ENCODE assay signal across 1 cellular context in the genomic region with DNA sequence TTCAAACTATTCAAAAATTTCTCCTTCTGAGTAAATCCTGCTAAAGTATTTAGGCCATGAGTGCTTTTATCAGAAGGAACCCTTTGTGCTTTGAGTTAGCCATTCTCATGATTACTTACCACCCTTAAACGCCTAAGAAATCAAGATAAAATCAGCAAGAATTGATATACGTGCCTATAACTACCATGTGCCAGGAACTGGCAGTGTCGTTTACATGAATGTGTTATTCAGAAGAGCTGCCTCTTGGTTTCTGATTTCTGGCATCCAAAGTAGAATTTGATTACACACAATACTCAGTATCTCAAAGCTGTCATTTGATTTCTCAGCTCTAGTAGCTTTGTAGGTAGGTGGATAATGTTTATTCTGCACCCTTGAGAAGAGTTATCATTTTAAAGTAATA.
TF ChIP-seq lines count a peak whose summit lies in the region.

No MANE protein-coding gene starts in this region.

TF ChIP-seq in H1, 55 proteins besides CTCF, POLR2A, EP300 and RAD21 (continued from another document):
- TF ChIP-seq, protein P1, sequence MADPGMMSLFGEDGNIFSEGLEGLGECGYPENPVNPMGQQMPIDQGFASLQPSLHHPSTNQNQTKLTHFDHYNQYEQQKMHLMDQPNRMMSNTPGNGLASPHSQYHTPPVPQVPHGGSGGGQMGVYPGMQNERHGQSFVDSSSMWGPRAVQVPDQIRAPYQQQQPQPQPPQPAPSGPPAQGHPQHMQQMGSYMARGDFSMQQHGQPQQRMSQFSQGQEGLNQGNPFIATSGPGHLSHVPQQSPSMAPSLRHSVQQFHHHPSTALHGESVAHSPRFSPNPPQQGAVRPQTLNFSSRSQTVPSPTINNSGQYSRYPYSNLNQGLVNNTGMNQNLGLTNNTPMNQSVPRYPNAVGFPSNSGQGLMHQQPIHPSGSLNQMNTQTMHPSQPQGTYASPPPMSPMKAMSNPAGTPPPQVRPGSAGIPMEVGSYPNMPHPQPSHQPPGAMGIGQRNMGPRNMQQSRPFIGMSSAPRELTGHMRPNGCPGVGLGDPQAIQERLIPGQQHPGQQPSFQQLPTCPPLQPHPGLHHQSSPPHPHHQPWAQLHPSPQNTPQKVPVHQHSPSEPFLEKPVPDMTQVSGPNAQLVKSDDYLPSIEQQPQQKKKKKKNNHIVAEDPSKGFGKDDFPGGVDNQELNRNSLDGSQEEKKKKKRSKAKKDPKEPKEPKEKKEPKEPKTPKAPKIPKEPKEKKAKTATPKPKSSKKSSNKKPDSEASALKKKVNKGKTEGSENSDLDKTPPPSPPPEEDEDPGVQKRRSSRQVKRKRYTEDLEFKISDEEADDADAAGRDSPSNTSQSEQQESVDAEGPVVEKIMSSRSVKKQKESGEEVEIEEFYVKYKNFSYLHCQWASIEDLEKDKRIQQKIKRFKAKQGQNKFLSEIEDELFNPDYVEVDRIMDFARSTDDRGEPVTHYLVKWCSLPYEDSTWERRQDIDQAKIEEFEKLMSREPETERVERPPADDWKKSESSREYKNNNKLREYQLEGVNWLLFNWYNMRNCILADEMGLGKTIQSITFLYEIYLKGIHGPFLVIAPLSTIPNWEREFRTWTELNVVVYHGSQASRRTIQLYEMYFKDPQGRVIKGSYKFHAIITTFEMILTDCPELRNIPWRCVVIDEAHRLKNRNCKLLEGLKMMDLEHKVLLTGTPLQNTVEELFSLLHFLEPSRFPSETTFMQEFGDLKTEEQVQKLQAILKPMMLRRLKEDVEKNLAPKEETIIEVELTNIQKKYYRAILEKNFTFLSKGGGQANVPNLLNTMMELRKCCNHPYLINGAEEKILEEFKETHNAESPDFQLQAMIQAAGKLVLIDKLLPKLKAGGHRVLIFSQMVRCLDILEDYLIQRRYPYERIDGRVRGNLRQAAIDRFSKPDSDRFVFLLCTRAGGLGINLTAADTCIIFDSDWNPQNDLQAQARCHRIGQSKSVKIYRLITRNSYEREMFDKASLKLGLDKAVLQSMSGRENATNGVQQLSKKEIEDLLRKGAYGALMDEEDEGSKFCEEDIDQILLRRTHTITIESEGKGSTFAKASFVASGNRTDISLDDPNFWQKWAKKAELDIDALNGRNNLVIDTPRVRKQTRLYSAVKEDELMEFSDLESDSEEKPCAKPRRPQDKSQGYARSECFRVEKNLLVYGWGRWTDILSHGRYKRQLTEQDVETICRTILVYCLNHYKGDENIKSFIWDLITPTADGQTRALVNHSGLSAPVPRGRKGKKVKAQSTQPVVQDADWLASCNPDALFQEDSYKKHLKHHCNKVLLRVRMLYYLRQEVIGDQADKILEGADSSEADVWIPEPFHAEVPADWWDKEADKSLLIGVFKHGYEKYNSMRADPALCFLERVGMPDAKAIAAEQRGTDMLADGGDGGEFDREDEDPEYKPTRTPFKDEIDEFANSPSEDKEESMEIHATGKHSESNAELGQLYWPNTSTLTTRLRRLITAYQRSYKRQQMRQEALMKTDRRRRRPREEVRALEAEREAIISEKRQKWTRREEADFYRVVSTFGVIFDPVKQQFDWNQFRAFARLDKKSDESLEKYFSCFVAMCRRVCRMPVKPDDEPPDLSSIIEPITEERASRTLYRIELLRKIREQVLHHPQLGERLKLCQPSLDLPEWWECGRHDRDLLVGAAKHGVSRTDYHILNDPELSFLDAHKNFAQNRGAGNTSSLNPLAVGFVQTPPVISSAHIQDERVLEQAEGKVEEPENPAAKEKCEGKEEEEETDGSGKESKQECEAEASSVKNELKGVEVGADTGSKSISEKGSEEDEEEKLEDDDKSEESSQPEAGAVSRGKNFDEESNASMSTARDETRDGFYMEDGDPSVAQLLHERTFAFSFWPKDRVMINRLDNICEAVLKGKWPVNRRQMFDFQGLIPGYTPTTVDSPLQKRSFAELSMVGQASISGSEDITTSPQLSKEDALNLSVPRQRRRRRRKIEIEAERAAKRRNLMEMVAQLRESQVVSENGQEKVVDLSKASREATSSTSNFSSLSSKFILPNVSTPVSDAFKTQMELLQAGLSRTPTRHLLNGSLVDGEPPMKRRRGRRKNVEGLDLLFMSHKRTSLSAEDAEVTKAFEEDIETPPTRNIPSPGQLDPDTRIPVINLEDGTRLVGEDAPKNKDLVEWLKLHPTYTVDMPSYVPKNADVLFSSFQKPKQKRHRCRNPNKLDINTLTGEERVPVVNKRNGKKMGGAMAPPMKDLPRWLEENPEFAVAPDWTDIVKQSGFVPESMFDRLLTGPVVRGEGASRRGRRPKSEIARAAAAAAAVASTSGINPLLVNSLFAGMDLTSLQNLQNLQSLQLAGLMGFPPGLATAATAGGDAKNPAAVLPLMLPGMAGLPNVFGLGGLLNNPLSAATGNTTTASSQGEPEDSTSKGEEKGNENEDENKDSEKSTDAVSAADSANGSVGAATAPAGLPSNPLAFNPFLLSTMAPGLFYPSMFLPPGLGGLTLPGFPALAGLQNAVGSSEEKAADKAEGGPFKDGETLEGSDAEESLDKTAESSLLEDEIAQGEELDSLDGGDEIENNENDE (IDR thresholded peaks at IDR 0.05; ENCODE audit: insufficient replicate concordance, low read length) = no peak
- TF ChIP-seq RXRA (IDR thresholded peaks at IDR 0.05; ENCODE audit: insufficient read depth, low read depth, low read length) (no peak), TCF12 (IDR thresholded peaks at IDR 0.05; ENCODE audit: low read depth, low read length) (no peak), SIX5 (IDR thresholded peaks at IDR 0.05; ENCODE audit: low read depth, low read length) (no peak)
